18 cellular contexts compared by ENCODE assay signal in genomic region chr1:152215604-152216003, GRCh38. TPM values are rescaled to one million over a fixed set of nuclear protein-coding genes. Genes with fewer than 3 reads are reported as not detected.
"Had no signal": no experiment of that assay in that cellular context is flagged by ENCODE, and none has a peak within 500 bp of the region (broad histone marks: within the 10 kb centered on the region; RNA-seq: fewer than 3 reads in every experiment).

No MANE protein-coding gene starts in this region.

RNA-seq across cellular contexts. Expression of gene HRNR, which starts 8.4 kb away (rescaled TPM):
- total RNA-seq: cardiac muscle cell, endodermal cell, esophagus mucosa, gastrocnemius medialis, glomerular endothelial cell, kidney epithelial cell, left colon, left ventricle myocardium superior, lung microvascular endothelial cell, mucosa of gallbladder, osteocyte, progenitor cell of endocrine pancreas, thoracic aorta, tibial nerve, upper lobe of left lung had no signal
- polyA plus RNA-seq: cardiac muscle cell had no signal

RNA-seq across cellular contexts. Expression of gene RPTN, which starts 56.6 kb away (rescaled TPM):
- total RNA-seq: cardiac muscle cell; dorsolateral prefrontal cortex; endodermal cell; gastrocnemius medialis; glomerular endothelial cell; kidney epithelial cell; left colon; left ventricle myocardium superior; lung microvascular endothelial cell; mucosa of gallbladder; naive thymus-derived CD8-positive, alpha-beta T cell; osteocyte; progenitor cell of endocrine pancreas; thoracic aorta; tibial nerve; upper lobe of left lung; uterus had no signal
- polyA plus RNA-seq: cardiac muscle cell; naive thymus-derived CD8-positive, alpha-beta T cell had no signal
